Comparison of ENCODE assay signal across 8 cellular contexts in the genomic region with DNA sequence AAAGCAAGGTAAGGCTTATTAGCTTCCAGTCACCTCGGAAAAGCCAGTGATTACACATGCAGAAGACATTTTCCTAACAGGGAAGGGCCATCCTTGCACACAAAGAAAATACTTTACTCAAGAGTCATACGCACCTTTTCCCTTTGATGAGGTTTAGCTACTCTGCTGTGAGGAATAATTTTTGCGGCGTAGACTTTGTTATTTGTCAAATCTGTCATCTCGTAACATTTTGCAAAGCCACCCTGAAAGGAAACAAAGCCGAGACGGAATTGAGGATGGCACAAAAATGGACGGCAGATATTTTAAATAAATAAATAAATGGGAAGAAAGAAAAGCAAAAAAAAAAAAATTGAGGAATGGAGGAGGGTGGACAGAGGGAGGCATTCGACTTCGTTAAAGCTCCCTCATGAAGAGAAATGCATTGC. TPM values are rescaled to one million over a fixed set of nuclear protein-coding genes. Genes with fewer than 3 reads are reported as not detected.
DNase-seq lines count a peak whose midpoint lies in the region; ATAC-seq and TF ChIP-seq lines count a peak whose summit lies in the region.

No MANE protein-coding gene starts in this region.

- H3K27ac ChIP-seq in AG04450 (ENCODE audit: low read depth, low read length), result peak overlapping the region; percentile 87
- no peak overlapping the region for H3K27ac ChIP-seq in KMS-11
- H3K27ac ChIP-seq in coronary artery, result peak overlapping the region; percentile 93 to 97

- H3K9me3 ChIP-seq in AG04450 (ENCODE audit: control insufficient read depth, insufficient read depth, low read length), result no peaks in the 10 kb centered on the region; the same call in 1 of the 2 replicates

- peaks cover 11% of the 10 kb centered on the region for H3K4me1 ChIP-seq in KMS-11 (ENCODE audit: low read depth, poor library complexity, severe bottlenecking)

- peak overlapping the region; percentile 93; the same call in 1 of the 2 replicates for H3K9ac ChIP-seq in KMS-11

- H3K4me3 ChIP-seq in AG04450 (ENCODE audit: low read depth, low read length) (peak overlapping the region; percentile 94), KMS-11 (IDR thresholded peaks at IDR 0.05; ENCODE audit: insufficient read depth, low read depth, low read length) (no peak overlapping the region), coronary artery (peak overlapping the region; percentile 93)

- peak overlapping the region; percentile 56 for H3K4me2 ChIP-seq in KMS-11

- no peaks in the 10 kb centered on the region for H3K36me3 ChIP-seq in KMS-11 (ENCODE audit: insufficient read depth)

- POLR2A ChIA-PET in AG04450 (lab: Yijun Ruan, JAX), result interaction anchor here (0.7 to 3.1 kb wide), 7 partner anchors 102 to 1142 kb away, joined by 3 to 36 read pairs (median 5); no protein-coding TSS in a partner anchor

- H2AFZ ChIP-seq in KMS-11 (ENCODE audit: low read depth), result peak overlapping the region; percentile 93; the same call in 1 of the 2 replicates

- H4K20me1 ChIP-seq in KMS-11 (ENCODE audit: insufficient read depth), result no peaks in the 10 kb centered on the region

- no peak for ATAC-seq in HG02885 (IDR thresholded peaks at IDR 0.05; ENCODE audit: poor library complexity, unreplicated experiment)

- DNase-seq in AG04450 (ENCODE audit: low read depth, low spot score), result no peak
- DNase-seq in coronary artery (ENCODE audit: low spot score), result no peak
- peak; percentile 61 for DNase-seq in myocyte (ENCODE audit: low read depth)
- DNase-seq in NCI-H524 (lab: John Stamatoyannopoulos, UW), result no peak
- DNase-seq in NCI-H2171 (lab: John Stamatoyannopoulos, UW), result no peak
- no peak for DNase-seq in NCI-H2029 (lab: John Stamatoyannopoulos, UW)

- H3K27me3 ChIP-seq in AG04450 (ENCODE audit: control insufficient read depth, insufficient read depth, low read length), result no peaks in the 10 kb centered on the region
- H3K27me3 ChIP-seq in KMS-11 (ENCODE audit: insufficient read depth, low read depth), result no peaks in the 10 kb centered on the region

- no peak for TF ChIP-seq CTCF in AG04450 (IDR thresholded peaks at IDR 0.05; ENCODE audit: low read depth, low read length)
- TF ChIP-seq CTCF in KMS-11 (conservative IDR thresholded peaks at IDR 0.05; ENCODE audit: low read depth, low read length), result no peak
- TF ChIP-seq CTCF in coronary artery (IDR thresholded peaks at IDR 0.05), result no peak

- H3K79me2 ChIP-seq in KMS-11 (ENCODE audit: insufficient read depth, low read depth), result no peaks in the 10 kb centered on the region

- CTCF ChIA-PET in AG04450 (lab: Charles Lee), result interaction anchor here (1.1 to 7.5 kb wide), 4 partner anchors 595 to 1160 kb away, joined by 3 to 177 read pairs (median 64); no protein-coding TSS in a partner anchor

RNA-seq across cellular contexts. Expression of a gene that starts 1.0 kb away (rescaled TPM):
- polyA plus RNA-seq in AG04450 (2011; rRNA removed), result 229 and 244 TPM in 2 replicates
- 595 and 624 TPM in 2 replicates for polyA minus RNA-seq in AG04450 (2011; rRNA and poly(A)+ RNA removed)
- total RNA-seq in myocyte, result 171 and 198 TPM in 2 replicates
- 109 TPM for polyA plus RNA-seq in myocyte (2012)

RNA-seq across cellular contexts. Expression of a gene that starts 32.4 kb away (rescaled TPM):
- not detected in 2 replicates for polyA plus RNA-seq in AG04450 (2011; rRNA removed)
- not detected in 2 replicates for polyA minus RNA-seq in AG04450 (2011; rRNA and poly(A)+ RNA removed)
- not detected in 2 replicates for total RNA-seq in myocyte
- polyA plus RNA-seq in myocyte (2012), result not detected
